ENCODE assay signal across 27 cellular contexts in the genomic region with DNA sequence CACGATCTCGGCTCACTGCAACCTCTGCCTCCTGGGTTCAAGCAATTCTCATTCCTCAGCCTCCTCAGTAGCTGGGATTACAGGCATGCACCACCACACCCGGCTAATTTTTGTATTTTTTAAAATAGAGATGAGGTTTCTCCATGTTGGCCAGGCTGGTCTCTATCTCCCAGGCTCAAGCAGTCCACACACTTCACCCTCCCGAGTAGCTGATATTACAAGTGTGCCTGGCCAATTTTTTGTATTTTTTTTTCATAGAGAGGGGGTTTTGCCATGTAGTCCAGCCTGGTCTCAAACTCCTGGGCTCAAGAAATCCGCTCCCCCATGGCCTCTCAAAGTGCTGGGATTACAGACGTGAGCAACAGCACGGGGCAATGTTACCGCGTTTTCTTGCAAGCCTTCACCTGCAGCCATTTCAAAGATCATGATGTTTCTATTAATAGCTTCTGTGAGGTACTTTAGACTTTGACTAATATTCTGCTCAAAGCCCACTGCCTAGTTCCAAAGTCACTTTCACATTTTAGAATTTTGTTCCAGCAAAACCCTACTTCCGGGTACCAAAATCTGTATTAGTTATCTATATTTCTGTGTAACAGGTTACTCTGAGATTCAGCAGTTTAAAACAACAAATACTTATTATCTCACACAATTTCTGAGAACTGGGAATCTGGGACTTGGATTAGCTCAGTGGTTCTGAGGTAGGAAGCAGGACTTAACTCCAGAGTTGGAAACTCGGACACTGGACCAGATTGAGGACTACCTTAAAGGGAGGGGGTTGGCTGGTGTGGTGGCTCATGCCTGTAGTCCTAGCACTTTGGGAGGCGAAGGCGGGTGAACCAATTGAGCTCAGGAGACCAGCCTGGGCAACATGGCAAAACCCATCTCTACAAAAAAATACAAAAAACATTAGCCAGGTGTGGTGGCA.
"Had no signal": no experiment of that assay in that cellular context is flagged by ENCODE, and none has a peak within 500 bp of the region (broad histone marks: within the 10 kb centered on the region; RNA-seq: fewer than 3 reads in every experiment).

No MANE protein-coding gene starts in this region.

- H3K4me1 Mint-ChIP-seq: central memory CD8-positive, alpha-beta T cell; memory B cell; mesothelial cell of epicardium; naive B cell; neural crest cell; stimulated activated naive B cell treated with anti-CD40 and anti-IgM and Interleukin-4, amounts not matched to agents 10 μg/mL and 1 μg/mL and 100 μg/mL, for 72 hours; stimulated activated naive CD8-positive, alpha-beta T cell treated with anti-CD3 and anti-CD28 coated beads, Interleukin-15, amount 100 ng/mL, for 72 hours had no signal

- H3K4me1 ChIP-seq: colonic mucosa, gastrocnemius medialis, left ventricle myocardium inferior, lower lobe of right lung, psoas muscle, suprapubic skin, transverse colon, upper lobe of right lung, uterus had no signal

- H3K36me3 ChIP-seq: colonic mucosa, gastrocnemius medialis, left ventricle myocardium inferior, lower lobe of right lung, neutrophil, suprapubic skin, transverse colon, upper lobe of right lung, uterus had no signal

- H3K27me3 Mint-ChIP-seq: memory B cell had no signal

- ATAC-seq: gastrocnemius medialis; left cardiac atrium; lower lobe of right lung; mucosa of descending colon; natural killer cell treated with Interleukin-12 subunit alpha and Interleukin-12 subunit beta and Interleukin-15 and Interleukin-18, amount 100 ng/mL, for 72 hours; psoas muscle; right cardiac atrium; stimulated activated naive B cell treated with anti-CD40 and anti-IgM and Interleukin-4, amounts not matched to agents 10 μg/mL and 1 μg/mL and 100 μg/mL, for 72 hours; stimulated activated naive CD8-positive, alpha-beta T cell treated with anti-CD3 and anti-CD28 coated beads, Interleukin-15, amount 100 ng/mL, for 72 hours; upper lobe of right lung had no signal

- H3K9me3 Mint-ChIP-seq: central memory CD8-positive, alpha-beta T cell; dendritic cell treated with granulocyte-macrophage colony-stimulating factor and Interleukin-4, amounts not matched to agents 40 ng/mL and 50 ng/mL, for 4 days; memory B cell; mesothelial cell of epicardium; naive B cell; natural killer cell treated with Interleukin-12 subunit alpha and Interleukin-12 subunit beta and Interleukin-15 and Interleukin-18, amount 100 ng/mL, for 72 hours; neural crest cell; stimulated activated naive B cell treated with anti-CD40 and anti-IgM and Interleukin-4, amounts not matched to agents 10 μg/mL and 1 μg/mL and 100 μg/mL, for 72 hours; stimulated activated naive CD8-positive, alpha-beta T cell treated with anti-CD3 and anti-CD28 coated beads, Interleukin-15, amount 100 ng/mL, for 72 hours had no signal

- DNase-seq: colonic mucosa; effector CD8-positive, alpha-beta T cell; gastrocnemius medialis; head of caudate nucleus; left cardiac atrium; left ventricle myocardium inferior; lower lobe of right lung; mucosa of descending colon; naive B cell; psoas muscle; right cardiac atrium; stimulated activated CD4-positive, alpha-beta T cell treated with anti-CD3 and anti-CD28 coated beads, Interleukin-15, amount 100 ng/mL, for 24 hours; stimulated activated CD4-positive, alpha-beta T cell treated with anti-CD3 and anti-CD28 coated beads, Interleukin-2, amount 100 ng/mL, for 48 hours; stimulated activated naive B cell treated with anti-CD40 and anti-IgM and Interleukin-4, amounts not matched to agents 10 μg/mL and 1 μg/mL and 100 μg/mL, for 72 hours; stimulated activated naive CD8-positive, alpha-beta T cell treated with anti-CD3 and anti-CD28 coated beads, Interleukin-15, amount 100 ng/mL, for 72 hours; transverse colon; upper lobe of right lung; uterus had no signal

- H3K27ac ChIP-seq: colonic mucosa, gastrocnemius medialis, left ventricle myocardium inferior, lower lobe of right lung, neutrophil, psoas muscle, skin epidermis, suprapubic skin, transverse colon, upper lobe of right lung, uterus had no signal

- H3K4me3 Mint-ChIP-seq: central memory CD8-positive, alpha-beta T cell; dendritic cell treated with granulocyte-macrophage colony-stimulating factor and Interleukin-4, amounts not matched to agents 40 ng/mL and 50 ng/mL, for 4 days; memory B cell; mesothelial cell of epicardium; naive B cell; natural killer cell treated with Interleukin-12 subunit alpha and Interleukin-12 subunit beta and Interleukin-15 and Interleukin-18, amount 100 ng/mL, for 72 hours; neural crest cell; stimulated activated naive B cell treated with anti-CD40 and anti-IgM and Interleukin-4, amounts not matched to agents 10 μg/mL and 1 μg/mL and 100 μg/mL, for 72 hours; stimulated activated naive CD8-positive, alpha-beta T cell treated with anti-CD3 and anti-CD28 coated beads, Interleukin-15, amount 100 ng/mL, for 72 hours had no signal

- H3K27ac Mint-ChIP-seq: dendritic cell treated with granulocyte-macrophage colony-stimulating factor and Interleukin-4, amounts not matched to agents 40 ng/mL and 50 ng/mL, for 4 days; memory B cell; mesothelial cell of epicardium; naive B cell; natural killer cell treated with Interleukin-12 subunit alpha and Interleukin-12 subunit beta and Interleukin-15 and Interleukin-18, amount 100 ng/mL, for 72 hours; stimulated activated naive B cell treated with anti-CD40 and anti-IgM and Interleukin-4, amounts not matched to agents 10 μg/mL and 1 μg/mL and 100 μg/mL, for 72 hours; stimulated activated naive CD8-positive, alpha-beta T cell treated with anti-CD3 and anti-CD28 coated beads, Interleukin-15, amount 100 ng/mL, for 72 hours had no signal

- H3K27me3 ChIP-seq: colonic mucosa, transverse colon, upper lobe of right lung, uterus had no signal

- H3K36me3 Mint-ChIP-seq: memory B cell; mesothelial cell of epicardium; naive B cell; natural killer cell treated with Interleukin-12 subunit alpha and Interleukin-12 subunit beta and Interleukin-15 and Interleukin-18, amount 100 ng/mL, for 72 hours; stimulated activated naive B cell treated with anti-CD40 and anti-IgM and Interleukin-4, amounts not matched to agents 10 μg/mL and 1 μg/mL and 100 μg/mL, for 72 hours had no signal

- H3K9me3 ChIP-seq: colonic mucosa, gastrocnemius medialis, left ventricle myocardium inferior, lower lobe of right lung, mucosa of descending colon, neutrophil, psoas muscle, suprapubic skin, transverse colon, upper lobe of right lung, uterus had no signal

- H3K4me3 ChIP-seq: colonic mucosa, gastrocnemius medialis, left ventricle myocardium inferior, lower lobe of right lung, mucosa of descending colon, psoas muscle, skin epidermis, suprapubic skin, transverse colon, upper lobe of right lung, uterus had no signal
